Comparison of ENCODE assay signal across 8 cellular contexts in the genomic region with DNA sequence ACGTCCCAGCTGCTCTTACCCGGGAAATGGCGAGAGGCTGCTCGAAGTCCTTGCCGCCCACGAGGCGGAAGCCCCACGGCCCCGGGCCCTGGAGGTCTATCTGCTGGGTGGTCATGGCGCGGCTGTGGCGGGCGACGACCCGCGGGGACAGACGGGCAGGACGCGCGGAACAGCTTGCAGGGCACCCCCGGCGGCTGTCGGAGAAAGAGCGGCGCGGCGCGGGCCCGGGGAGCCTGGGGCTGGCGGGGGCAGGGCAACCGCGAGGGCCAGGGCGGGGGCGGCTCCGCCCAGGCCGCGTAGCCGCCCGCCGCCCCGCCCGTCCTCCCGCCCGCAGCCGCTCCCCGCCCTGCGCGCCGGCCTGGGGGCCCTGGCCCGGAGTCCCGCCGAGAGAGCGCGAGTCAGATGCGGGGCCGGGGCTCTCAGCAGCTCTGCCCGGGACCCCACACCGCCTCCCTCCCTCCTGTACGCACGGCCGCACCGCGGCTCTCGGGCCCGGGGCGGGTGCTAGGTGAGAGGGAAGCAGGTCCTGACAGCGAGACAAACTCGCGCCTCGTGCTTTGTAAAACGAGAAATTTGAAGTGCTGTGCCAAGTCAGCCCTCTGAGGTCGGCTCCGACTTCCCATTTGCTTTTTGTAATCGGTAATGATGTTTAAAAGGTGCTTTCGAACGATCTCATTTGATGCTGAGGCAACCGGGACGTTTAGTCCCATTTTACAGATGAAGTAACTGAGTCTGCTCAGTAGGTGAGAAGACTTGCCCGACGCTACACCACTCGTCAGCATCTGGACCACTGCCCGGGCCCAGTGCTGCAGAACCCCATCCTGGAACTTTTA. TPM values are rescaled to one million over a fixed set of nuclear protein-coding genes. Genes with fewer than 3 reads are reported as not detected.
A peak's percentile ranks its signal among the peaks of the same experiment; 100 is the strongest.
DNase-seq lines count a peak whose midpoint lies in the region; ATAC-seq, FAIRE-seq and TF ChIP-seq lines count a peak whose summit lies in the region.

A gene with protein sequence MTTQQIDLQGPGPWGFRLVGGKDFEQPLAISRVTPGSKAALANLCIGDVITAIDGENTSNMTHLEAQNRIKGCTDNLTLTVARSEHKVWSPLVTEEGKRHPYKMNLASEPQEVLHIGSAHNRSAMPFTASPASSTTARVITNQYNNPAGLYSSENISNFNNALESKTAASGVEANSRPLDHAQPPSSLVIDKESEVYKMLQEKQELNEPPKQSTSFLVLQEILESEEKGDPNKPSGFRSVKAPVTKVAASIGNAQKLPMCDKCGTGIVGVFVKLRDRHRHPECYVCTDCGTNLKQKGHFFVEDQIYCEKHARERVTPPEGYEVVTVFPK (minus strand): TSS at position 203 of the 833 bp plus-strand sequence. CDS start 88 bp downstream, at position 115.

- TF ChIP-seq RAD21 in K562 (CRISPR knock-in tag; conservative IDR thresholded peaks at IDR 0.05 in 1 of 2, IDR thresholded peaks at IDR 0.05 in 1 of 2), result peak in 1 of 2 experiments; percentile 26; a peak in 2 of 4 replicates

- H3K4me1 ChIP-seq in SJCRH30, result no peaks in the 10 kb centered on the region
- H3K4me1 ChIP-seq in K562 (replicated peaks in 1 of 2; ENCODE audit: control insufficient read depth in 2 of 2, insufficient read depth in 2 of 2, low read length in 2 of 2), result peaks cover 37 to 42% of the 10 kb centered on the region in 2 experiments

- CTCF ChIA-PET in K562 (lab: Yijun Ruan, JAX; ENCODE audit: low intra/inter-chr PET ratio), result interaction anchor here (0.6 to 0.7 kb wide), 2 partner anchors 43 to 299 kb away, joined by 3 read pairs; no protein-coding TSS in a partner anchor

- DNase-seq in DMS53 treated with DMSO at 0.1 percent for 48 hours (lab: John Stamatoyannopoulos, UW; ENCODE audit: unreplicated experiment) (peak; percentile 23), SJCRH30 (peak; percentile 33 to 44), K562 (ENCODE audit: extremely low read depth in 1 of 4, low spot score in 3 of 4) (peak; percentile 81 to 93 (median 92)), GF-D8 (lab: John Stamatoyannopoulos, UW) (no peak)

- peaks cover 45% of the 10 kb centered on the region for H3K79me2 ChIP-seq in K562 (ENCODE audit: control insufficient read depth, insufficient read depth, low read length)

- no peak within 1 kb of the TSS for H3K27ac ChIP-seq in SJCRH30
- H3K27ac ChIP-seq in K562 (ENCODE audit: extremely low read depth, low read depth, low read length), result peak within 1 kb of the TSS; percentile 87
- peak within 1 kb of the TSS; percentile 49 to 99 (median 89) for H3K27ac ChIP-seq in skin epidermis

- POLR2A ChIA-PET in K562 (lab: Yijun Ruan, JAX), result interaction anchor here (0.7 to 1.0 kb wide), 2 partner anchors 17 to 27 kb away, joined by 3 read pairs; no protein-coding TSS in a partner anchor

- no peak for TF ChIP-seq EP300 in K562 (IDR thresholded peaks at IDR 0.05; ENCODE audit: low read length)

- peak in 2 of 3 experiments; percentile 32 to 61; a peak in 4 of 6 replicates for TF ChIP-seq CTCF in K562 (IDR thresholded peaks at IDR 0.05 in 2 of 3, conservative IDR thresholded peaks at IDR 0.05 in 1 of 3; ENCODE audit: insufficient read depth in 2 of 3, low read depth in 1 of 3, low read length in 3 of 3)

- peak within 1 kb of the TSS; percentile 72 for H3K4me2 ChIP-seq in K562 (ENCODE audit: insufficient read depth, low read length)

- no peaks in the 10 kb centered on the region for H3K9me1 ChIP-seq in K562 (ENCODE audit: control insufficient read depth, insufficient read depth, low read length)

- intact Hi-C loops in K562 (cut with micrococcal nuclease), result no loop called here

- H3K27me3 ChIP-seq in SJCRH30, result no peaks in the 10 kb centered on the region
- no peaks in the 10 kb centered on the region for H3K27me3 ChIP-seq in K562 (ENCODE audit: control insufficient read depth in 2 of 2, insufficient read depth in 2 of 2, low read length in 2 of 2)

- peak; percentile 72 for TF ChIP-seq POLR2A in K562 (conservative IDR thresholded peaks at IDR 0.05)

- H3K36me3 ChIP-seq in SJCRH30 (no peaks in the 10 kb centered on the region), K562 (ENCODE audit: control insufficient read depth, insufficient read depth, low read length) (peaks cover 11% of the 10 kb centered on the region; the same call in 2 of the 3 replicates)

- peak; percentile 49 for FAIRE-seq in K562 (lab: Jason Lieb, UNC)

- in situ Hi-C loops in K562 (cut with MboI), result no loop called here

- peak within 1 kb of the TSS; percentile 75 to 99 for H3K9ac ChIP-seq in K562 (ENCODE audit: insufficient read depth in 1 of 2, low read depth in 2 of 2, low read length in 2 of 2)

- no TSS peak for BruUV-seq in K562 (replicated peaks; lab: Mats Ljungman, UMichigan)

- H2AFZ ChIP-seq in K562 (ENCODE audit: low read depth, low read length), result peak within 1 kb of the TSS; percentile 85

- H3K9me3 ChIP-seq in SJCRH30 (replicated peaks) (no peaks in the 10 kb centered on the region), K562 (replicated peaks; ENCODE audit: control insufficient read depth, insufficient read depth, low read depth, low read length) (no peaks in the 10 kb centered on the region), iPS-18c (ENCODE audit: control insufficient read depth, insufficient read depth, low read length) (no peaks in the 10 kb centered on the region)

- H3K4me3 ChIP-seq in SJCRH30, result peak within 1 kb of the TSS; percentile 80
- peak within 1 kb of the TSS; percentile 88 for H3K4me3 ChIP-seq in K562
- peak within 1 kb of the TSS; percentile 90 for H3K4me3 ChIP-seq in iPS-18c (ENCODE audit: insufficient read depth, low read depth, low read length)
- H3K4me3 ChIP-seq in skin epidermis, result peak within 1 kb of the TSS; percentile 48 to 93 (median 66)

- peaks cover 6% of the 10 kb centered on the region; the same call in 1 of the 2 replicates for H4K20me1 ChIP-seq in K562 (replicated peaks; ENCODE audit: control insufficient read depth, insufficient read depth, low read length)

- 10% methylated on average over 37 of the region's 82 CpGs for WGBS in K562 (ENCODE audit: insufficient coverage, low coverage, missing lambda C conversion rate)

- peak; percentile 15 for ATAC-seq in GM19468 (IDR thresholded peaks at IDR 0.05; ENCODE audit: extremely low read depth, unreplicated experiment)
- ATAC-seq in HG03571 (IDR thresholded peaks at IDR 0.05; ENCODE audit: unreplicated experiment), result peak; percentile 41
- peak; percentile 90 for ATAC-seq in K562

TF ChIP-seq in K562, 482 proteins besides CTCF, POLR2A, EP300 and RAD21 (continues in another document):
- TF ChIP-seq KDM5B (IDR thresholded peaks at IDR 0.05; ENCODE audit: insufficient replicate concordance, low read depth, low read length), result peak; percentile 52
- peak; percentile 90 for TF ChIP-seq CTBP1 (IDR thresholded peaks at IDR 0.05; ENCODE audit: borderline replicate concordance)
- TF ChIP-seq XRCC3 (IDR thresholded peaks at IDR 0.05), result no peak
- TF ChIP-seq, protein P1, sequence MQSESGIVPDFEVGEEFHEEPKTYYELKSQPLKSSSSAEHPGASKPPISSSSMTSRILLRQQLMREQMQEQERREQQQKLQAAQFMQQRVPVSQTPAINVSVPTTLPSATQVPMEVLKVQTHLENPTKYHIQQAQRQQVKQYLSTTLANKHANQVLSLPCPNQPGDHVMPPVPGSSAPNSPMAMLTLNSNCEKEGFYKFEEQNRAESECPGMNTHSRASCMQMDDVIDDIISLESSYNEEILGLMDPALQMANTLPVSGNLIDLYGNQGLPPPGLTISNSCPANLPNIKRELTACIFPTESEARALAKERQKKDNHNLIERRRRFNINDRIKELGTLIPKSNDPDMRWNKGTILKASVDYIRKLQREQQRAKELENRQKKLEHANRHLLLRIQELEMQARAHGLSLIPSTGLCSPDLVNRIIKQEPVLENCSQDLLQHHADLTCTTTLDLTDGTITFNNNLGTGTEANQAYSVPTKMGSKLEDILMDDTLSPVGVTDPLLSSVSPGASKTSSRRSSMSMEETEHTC (IDR thresholded peaks at IDR 0.05), result no peak
- TF ChIP-seq HDAC3 (IDR thresholded peaks at IDR 0.05; ENCODE audit: borderline replicate concordance, partially characterized antibody), result no peak
- no peak for TF ChIP-seq ZNF174 (CRISPR knock-in tag; IDR thresholded peaks at IDR 0.05)
- no peak for TF ChIP-seq E4F1 (CRISPR knock-in tag; IDR thresholded peaks at IDR 0.05; ENCODE audit: borderline replicate concordance)

RNA-seq across cellular contexts. Expression of the gene that starts here (rescaled TPM):
- 5.7 and 6.3 TPM in 2 replicates for total RNA-seq in SJCRH30 (2014; rRNA removed; shearing (Covaris generic))
- 33.7 and 36.9 TPM in 2 replicates for total RNA-seq in K562 (2011; cell fraction: chromatin; rRNA removed; ENCODE audit: low replicate concordance)
- 27.2 and 28.5 TPM in 2 replicates for total RNA-seq in K562 (2011; cell fraction: nucleolus; rRNA removed)
- 37.0 and 40.4 TPM in 2 replicates for total RNA-seq in K562 (2011; cell fraction: nucleoplasm; rRNA removed)
- total RNA-seq in K562 (2014; rRNA removed) (19.8 and 23.9 TPM in 2 replicates), K562 (2014; rRNA removed; fragmentation: Illumina TruSeq; extraction: Trizol) (39.1 and 41.6 TPM in 2 replicates), K562 (2015; rRNA removed; fragmentation: Illumina TruSeq; extraction: Trizol) (29.6 and 32.7 TPM in 2 replicates), K562 (2021) (110 and 116 TPM in 2 replicates)
- polyA plus RNA-seq in K562 (2011; rRNA removed) (47.3 and 71.2 TPM in 2 replicates), K562 (2014; fragmentation: Illumina TruSeq; extraction: Trizol) (128 and 164 TPM in 2 replicates), K562 (2014; fragmentation: Nextera tagmentation; extraction: Ambion mirVana) (10 to 100 TPM; 25.6 to 32.9 TPM), K562 (2014; rRNA removed) (56.5 and 59.1 TPM in 2 replicates)
- 79.5 and 97.2 TPM in 2 replicates for polyA plus RNA-seq in K562 (2011; cell fraction: cytosol; rRNA removed)
- 42.8 and 45.8 TPM in 2 replicates for polyA plus RNA-seq in K562 (2011; cell fraction: nucleus; rRNA removed)
- 144 and 169 TPM in 2 replicates for polyA plus RNA-seq in K562 (2012)
- 68.9 and 82.4 TPM in 2 replicates for polyA minus RNA-seq in K562 (2011; rRNA and poly(A)+ RNA removed)
- polyA minus RNA-seq in K562 (2011; cell fraction: cytosol; rRNA and poly(A)+ RNA removed), result 67.6 and 71.5 TPM in 2 replicates
- polyA minus RNA-seq in K562 (2011; cell fraction: nucleus; rRNA and poly(A)+ RNA removed), result 14.0 and 21.2 TPM in 2 replicates

Comparison
In these comparisons a context has a peak if more than half of its experiments do, and no peak if none do; other contexts are left out.
1. ATAC-seq: peak in every context shown above with its lines; median percentile 90 in K562; 41 in HG03571; 15 in GM19468.